Comparison of ENCODE assay signal across 17 cellular contexts in genomic region chr6:159404296-159404695, GRCh38.
DNase-seq lines count a peak whose midpoint lies in the region; ATAC-seq and TF ChIP-seq lines count a peak whose summit lies in the region.
"Had no signal": no experiment of that assay in that cellular context is flagged by ENCODE, and none has a peak within 500 bp of the region (broad histone marks: within the 10 kb centered on the region; RNA-seq: fewer than 3 reads in every experiment).

No MANE protein-coding gene starts in this region.

- H3K9me3 Mint-ChIP-seq in activated CD8-positive, alpha-beta T cell treated with anti-CD3 and anti-CD28 coated beads for 36 hours, result no peaks in the 10 kb centered on the region

- no peaks in the 10 kb centered on the region for H3K79me2 ChIP-seq in osteoblast (ENCODE audit: insufficient read depth, low read length)

- H3K4me1 ChIP-seq in osteoblast (ENCODE audit: insufficient read depth, low read length), result no peaks in the 10 kb centered on the region

- H3K27me3 Mint-ChIP-seq in activated CD8-positive, alpha-beta T cell treated with anti-CD3 and anti-CD28 coated beads for 36 hours, result peaks cover 5% of the 10 kb centered on the region

- no peaks in the 10 kb centered on the region for H3K27me3 ChIP-seq in osteoblast (ENCODE audit: insufficient read depth, low read length)

- no peaks in the 10 kb centered on the region for H3K36me3 ChIP-seq in osteoblast (ENCODE audit: insufficient read depth, low read length)

- H3K4me1 Mint-ChIP-seq in activated CD8-positive, alpha-beta T cell treated with anti-CD3 and anti-CD28 coated beads for 36 hours (ENCODE audit: low read depth), result no peaks in the 10 kb centered on the region
- H3K4me1 Mint-ChIP-seq: CD4-positive, alpha-beta memory T cell; GM23338; H9 had no signal

- H3K4me3 Mint-ChIP-seq in activated CD8-positive, alpha-beta T cell treated with anti-CD3 and anti-CD28 coated beads for 36 hours, result no peak overlapping the region
- H3K4me3 Mint-ChIP-seq: CD4-positive, alpha-beta memory T cell; GM23338; H9 had no signal

- intact Hi-C loops in activated CD8-positive, alpha-beta T cell treated with anti-CD3 and anti-CD28 coated beads for 36 hours (cut with micrococcal nuclease), result no loop called here

- CTCF ChIA-PET in activated CD8-positive, alpha-beta T cell treated with anti-CD3 and anti-CD28 coated beads for 36 hours (lab: Charles Lee), result no interaction called here

- no peak for ATAC-seq in activated CD8-positive, alpha-beta T cell treated with anti-CD3 and anti-CD28 coated beads for 36 hours
- ATAC-seq in HG03571 (IDR thresholded peaks at IDR 0.05; ENCODE audit: unreplicated experiment), result no peak
- ATAC-seq in GM18498 (IDR thresholded peaks at IDR 0.05; ENCODE audit: unreplicated experiment), result no peak
- ATAC-seq: GM12878, GM23338, HCT116 had no signal

- H3K4me3 ChIP-seq in choroid plexus epithelial cell (ENCODE audit: low read depth, low read length), result no peak overlapping the region
- no peak overlapping the region for H3K4me3 ChIP-seq in fibroblast of mammary gland (ENCODE audit: control insufficient read depth, low read depth, low read length)
- H3K4me3 ChIP-seq in osteoblast (ENCODE audit: insufficient read depth, low read length), result no peak overlapping the region
- H3K4me3 ChIP-seq: GM12878, GM23338 had no signal

- TF ChIP-seq CTCF in choroid plexus epithelial cell (conservative IDR thresholded peaks at IDR 0.05; ENCODE audit: low read depth, low read length), result no peak
- TF ChIP-seq CTCF in fibroblast of mammary gland (conservative IDR thresholded peaks at IDR 0.05; ENCODE audit: control insufficient read depth, insufficient read depth, low read depth, low read length), result no peak
- no peak for TF ChIP-seq CTCF in osteoblast (IDR thresholded peaks at IDR 0.05; ENCODE audit: extremely low read depth, low read depth, low read length)
- no peak for TF ChIP-seq CTCF in activated CD8-positive, alpha-beta T cell treated with anti-CD3 and anti-CD28 coated beads for 36 hours (IDR thresholded peaks at IDR 0.05)

- POLR2A ChIA-PET in activated CD8-positive, alpha-beta T cell treated with anti-CD3 and anti-CD28 coated beads for 36 hours (lab: Charles Lee), result no interaction called here

- DNase-seq in choroid plexus epithelial cell (ENCODE audit: low read depth) (peak; percentile 3), fibroblast of mammary gland (ENCODE audit: low read depth) (peak; percentile 5), osteoblast (ENCODE audit: insufficient read length, low spot score, missing footprints) (peak; percentile 83)
- no peak for DNase-seq in activated CD8-positive, alpha-beta T cell treated with anti-CD3 and anti-CD28 coated beads for 36 hours
- DNase-seq: C1 segment of cervical spinal cord; CD4-positive, alpha-beta memory T cell; COR-L47; DMS153; DMS79; EL; GDM1; H9 had no signal

- H3K9me3 ChIP-seq in osteoblast (ENCODE audit: low read depth, low read length), result no peaks in the 10 kb centered on the region

- H3K27ac ChIP-seq in osteoblast (ENCODE audit: low read depth, low read length), result no peak overlapping the region

- H3K4me2 ChIP-seq in osteoblast (ENCODE audit: insufficient read depth, low read length), result no peak overlapping the region
- H3K4me2 ChIP-seq: GM23338 had no signal

- H4K20me1 ChIP-seq in osteoblast (ENCODE audit: insufficient read depth, low read length), result no peaks in the 10 kb centered on the region

- H2AFZ ChIP-seq in osteoblast (ENCODE audit: low read length), result no peak overlapping the region
- H2AFZ ChIP-seq: GM23338 had no signal

- no peak overlapping the region for H3K27ac Mint-ChIP-seq in activated CD8-positive, alpha-beta T cell treated with anti-CD3 and anti-CD28 coated beads for 36 hours
- H3K27ac Mint-ChIP-seq: CD4-positive, alpha-beta memory T cell; GM23338; H9 had no signal

- no peaks in the 10 kb centered on the region for H3K36me3 Mint-ChIP-seq in activated CD8-positive, alpha-beta T cell treated with anti-CD3 and anti-CD28 coated beads for 36 hours (ENCODE audit: low read depth)
- H3K36me3 Mint-ChIP-seq: CD4-positive, alpha-beta memory T cell had no signal
